ENCODE assay signal across 13 cellular contexts in the genomic region with DNA sequence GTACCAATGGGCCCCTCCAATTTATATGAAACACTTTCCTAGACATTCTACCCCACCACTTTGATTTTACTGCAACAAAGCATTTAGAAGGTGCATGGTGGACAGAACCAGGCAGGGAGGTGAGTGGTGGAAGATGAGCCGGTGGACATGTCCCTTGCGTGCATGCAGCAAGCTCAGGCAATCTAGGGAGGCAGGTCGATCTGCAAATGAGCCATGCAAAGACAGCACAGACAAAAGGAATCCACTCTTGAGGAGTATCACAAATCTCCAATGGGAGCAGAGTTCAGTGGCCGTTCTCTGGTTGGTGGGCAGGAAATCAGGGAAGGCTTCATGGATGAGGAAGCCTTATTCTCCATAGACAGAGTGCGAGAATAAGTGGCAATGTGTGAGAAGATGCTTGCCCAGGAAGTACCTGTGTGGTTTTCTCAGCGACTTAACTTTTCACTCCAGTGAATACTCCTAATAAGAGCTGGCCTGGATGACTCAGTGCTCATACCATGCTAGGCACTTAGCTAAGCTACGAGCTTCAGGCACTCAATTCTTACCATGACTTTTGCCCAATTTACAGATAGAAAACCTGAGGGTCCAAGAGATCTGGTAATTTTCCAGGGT.
DNase-seq lines count a peak whose midpoint lies in the region; ATAC-seq and TF ChIP-seq lines count a peak whose summit lies in the region.
"Had no signal": no experiment of that assay in that cellular context is flagged by ENCODE, and none has a peak within 500 bp of the region (broad histone marks: within the 10 kb centered on the region; RNA-seq: fewer than 3 reads in every experiment).

No MANE protein-coding gene starts in this region.

- ATAC-seq in WTC11, result peak; percentile 39; the same call in 1 of the 2 replicates

- no peak for TF ChIP-seq POLR2A in esophagus squamous epithelium (IDR thresholded peaks at IDR 0.05)

- 51% methylated on average over 7 of the region's 7 CpGs for WGBS in esophagus squamous epithelium, 2 donors

- intact Hi-C loops in activated naive CD4-positive, alpha-beta T cell treated with anti-CD3 and anti-CD28 coated beads for 36 hours (cut with micrococcal nuclease), result loop anchor here (1.0 kb wide), 2 partner anchors 9 to 714 kb away; no protein-coding TSS in a partner anchor
- intact Hi-C loops in esophagus squamous epithelium (cut with DNase I), result no loop called here

- H3K4me1 ChIP-seq in esophagus squamous epithelium, result peaks cover 30 to 70% (median 36%) of the 10 kb centered on the region in 3 donors

- TF ChIP-seq CTCF in WTC11 (IDR thresholded peaks at IDR 0.05) (no peak), esophagus squamous epithelium (IDR thresholded peaks at IDR 0.05) (no peak)

- DNase-seq in activated naive CD4-positive, alpha-beta T cell treated with anti-CD3 and anti-CD28 coated beads for 36 hours, result peak; percentile 53
- no peak for DNase-seq in activated naive CD4-positive, alpha-beta T cell treated with Interleukin-2 at 50 U/mL for 16 hours
- no peak for DNase-seq in WTC11 (ENCODE audit: low spot score)
- DNase-seq in esophagus squamous epithelium (lab: John Stamatoyannopoulos, UW), result no peak
- DNase-seq in cortex of kidney (lab: John Stamatoyannopoulos, UW), result no peak
- no peak for DNase-seq in HT-29 (ENCODE audit: low spot score)
- no peak for DNase-seq in NOMO-1 (lab: John Stamatoyannopoulos, UW; ENCODE audit: unreplicated experiment in 2 of 2)
- DNase-seq: DMS79, dorsolateral prefrontal cortex, KG1, NCI-H2029 treated with DMSO at 0.1 percent for 48 hours had no signal

- H3K36me3 ChIP-seq in esophagus squamous epithelium, result no peaks in the 10 kb centered on the region
- H3K36me3 ChIP-seq: gastroesophageal sphincter had no signal

- no peaks in the 10 kb centered on the region for H3K36me3 Mint-ChIP-seq in activated naive CD4-positive, alpha-beta T cell treated with anti-CD3 and anti-CD28 coated beads for 36 hours (ENCODE audit: low read depth)
- peaks cover 5% of the 10 kb centered on the region for H3K36me3 Mint-ChIP-seq in WTC11
- peaks cover 6% of the 10 kb centered on the region for H3K36me3 Mint-ChIP-seq in stimulated activated naive CD8-positive, alpha-beta T cell treated with anti-CD3 and anti-CD28 coated beads, Interleukin-15, Interleukin-2, amounts not matched to agents 100 ng/mL and 50 ng/mL, for 24 hours (ENCODE audit: low read depth)

- H3K9me3 ChIP-seq in esophagus squamous epithelium, result no peaks in the 10 kb centered on the region
- H3K9me3 ChIP-seq: gastroesophageal sphincter had no signal

- peak overlapping the region; percentile 86 for H3K27ac Mint-ChIP-seq in activated naive CD4-positive, alpha-beta T cell treated with anti-CD3 and anti-CD28 coated beads for 36 hours
- H3K27ac Mint-ChIP-seq in WTC11, result no peak overlapping the region
- H3K27ac Mint-ChIP-seq in stimulated activated naive CD8-positive, alpha-beta T cell treated with anti-CD3 and anti-CD28 coated beads, Interleukin-15, Interleukin-2, amounts not matched to agents 100 ng/mL and 50 ng/mL, for 24 hours, result peak overlapping the region; percentile 94

- H3K27me3 Mint-ChIP-seq in activated naive CD4-positive, alpha-beta T cell treated with anti-CD3 and anti-CD28 coated beads for 36 hours (ENCODE audit: low read depth), result no peaks in the 10 kb centered on the region
- no peaks in the 10 kb centered on the region for H3K27me3 Mint-ChIP-seq in WTC11 (ENCODE audit: low read depth)
- no peaks in the 10 kb centered on the region for H3K27me3 Mint-ChIP-seq in stimulated activated naive CD8-positive, alpha-beta T cell treated with anti-CD3 and anti-CD28 coated beads, Interleukin-15, Interleukin-2, amounts not matched to agents 100 ng/mL and 50 ng/mL, for 24 hours

- H3K4me3 Mint-ChIP-seq in activated naive CD4-positive, alpha-beta T cell treated with anti-CD3 and anti-CD28 coated beads for 36 hours, result no peak overlapping the region
- H3K4me3 Mint-ChIP-seq in WTC11, result no peak overlapping the region
- H3K4me3 Mint-ChIP-seq in stimulated activated naive CD8-positive, alpha-beta T cell treated with anti-CD3 and anti-CD28 coated beads, Interleukin-15, Interleukin-2, amounts not matched to agents 100 ng/mL and 50 ng/mL, for 24 hours, result peak overlapping the region; percentile 10

- no peaks in the 10 kb centered on the region for H3K9me3 Mint-ChIP-seq in activated naive CD4-positive, alpha-beta T cell treated with anti-CD3 and anti-CD28 coated beads for 36 hours
- H3K9me3 Mint-ChIP-seq in WTC11, result peaks cover 4% of the 10 kb centered on the region; the same call in 1 of the 2 replicates
- H3K9me3 Mint-ChIP-seq in stimulated activated naive CD8-positive, alpha-beta T cell treated with anti-CD3 and anti-CD28 coated beads, Interleukin-15, Interleukin-2, amounts not matched to agents 100 ng/mL and 50 ng/mL, for 24 hours, result no peaks in the 10 kb centered on the region

- H3K4me1 Mint-ChIP-seq in activated naive CD4-positive, alpha-beta T cell treated with anti-CD3 and anti-CD28 coated beads for 36 hours (ENCODE audit: low read depth), result peaks cover 83% of the 10 kb centered on the region
- H3K4me1 Mint-ChIP-seq in WTC11, result peaks cover 46% of the 10 kb centered on the region
- H3K4me1 Mint-ChIP-seq in stimulated activated naive CD8-positive, alpha-beta T cell treated with anti-CD3 and anti-CD28 coated beads, Interleukin-15, Interleukin-2, amounts not matched to agents 100 ng/mL and 50 ng/mL, for 24 hours (ENCODE audit: low read depth), result peaks cover 91% of the 10 kb centered on the region

- POLR2A ChIA-PET in WTC11 (lab: Charles Lee), result no interaction called here

- CTCF ChIA-PET in activated naive CD4-positive, alpha-beta T cell treated with anti-CD3 and anti-CD28 coated beads for 36 hours (lab: Charles Lee), result interaction anchor here (0.9 to 1.6 kb wide), 4 partner anchors 14 to 201 kb away, joined by 3 to 5 read pairs (median 3); no protein-coding TSS in a partner anchor
- CTCF ChIA-PET in WTC11 (lab: Charles Lee), result interaction anchor here (0.7 kb wide), 1 partner anchor 531 kb away, joined by 3 read pairs; no protein-coding TSS in a partner anchor

- H3K4me3 ChIP-seq in esophagus squamous epithelium, result no peak overlapping the region
- H3K4me3 ChIP-seq: gastroesophageal sphincter had no signal

- peak overlapping the region in 3 of 4 donors; percentile 29 to 53 (median 44) for H3K27ac ChIP-seq in esophagus squamous epithelium
- H3K27ac ChIP-seq: dorsolateral prefrontal cortex had no signal

- no peaks in the 10 kb centered on the region for H3K27me3 ChIP-seq in esophagus squamous epithelium
- H3K27me3 ChIP-seq: dorsolateral prefrontal cortex, gastroesophageal sphincter had no signal

TF ChIP-seq in WTC11, 78 proteins besides CTCF, POLR2A, EP300 and RAD21:
- TF ChIP-seq MYBL2 (CRISPR knock-in tag; IDR thresholded peaks at IDR 0.05) (no peak), NR3C1 (CRISPR knock-in tag; conservative IDR thresholded peaks at IDR 0.05; ENCODE audit: low read depth) (no peak), CBFB (CRISPR knock-in tag; IDR thresholded peaks at IDR 0.05; ENCODE audit: low read depth) (no peak), SOX15 (CRISPR knock-in tag; IDR thresholded peaks at IDR 0.05) (no peak)
- TF ChIP-seq, protein P1, sequence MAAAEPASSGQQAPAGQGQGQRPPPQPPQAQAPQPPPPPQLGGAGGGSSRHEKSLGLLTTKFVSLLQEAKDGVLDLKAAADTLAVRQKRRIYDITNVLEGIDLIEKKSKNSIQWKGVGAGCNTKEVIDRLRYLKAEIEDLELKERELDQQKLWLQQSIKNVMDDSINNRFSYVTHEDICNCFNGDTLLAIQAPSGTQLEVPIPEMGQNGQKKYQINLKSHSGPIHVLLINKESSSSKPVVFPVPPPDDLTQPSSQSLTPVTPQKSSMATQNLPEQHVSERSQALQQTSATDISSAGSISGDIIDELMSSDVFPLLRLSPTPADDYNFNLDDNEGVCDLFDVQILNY (CRISPR knock-in tag; IDR thresholded peaks at IDR 0.05), result no peak
